Comparison of ENCODE assay signal across 1 cellular context in the genomic region with DNA sequence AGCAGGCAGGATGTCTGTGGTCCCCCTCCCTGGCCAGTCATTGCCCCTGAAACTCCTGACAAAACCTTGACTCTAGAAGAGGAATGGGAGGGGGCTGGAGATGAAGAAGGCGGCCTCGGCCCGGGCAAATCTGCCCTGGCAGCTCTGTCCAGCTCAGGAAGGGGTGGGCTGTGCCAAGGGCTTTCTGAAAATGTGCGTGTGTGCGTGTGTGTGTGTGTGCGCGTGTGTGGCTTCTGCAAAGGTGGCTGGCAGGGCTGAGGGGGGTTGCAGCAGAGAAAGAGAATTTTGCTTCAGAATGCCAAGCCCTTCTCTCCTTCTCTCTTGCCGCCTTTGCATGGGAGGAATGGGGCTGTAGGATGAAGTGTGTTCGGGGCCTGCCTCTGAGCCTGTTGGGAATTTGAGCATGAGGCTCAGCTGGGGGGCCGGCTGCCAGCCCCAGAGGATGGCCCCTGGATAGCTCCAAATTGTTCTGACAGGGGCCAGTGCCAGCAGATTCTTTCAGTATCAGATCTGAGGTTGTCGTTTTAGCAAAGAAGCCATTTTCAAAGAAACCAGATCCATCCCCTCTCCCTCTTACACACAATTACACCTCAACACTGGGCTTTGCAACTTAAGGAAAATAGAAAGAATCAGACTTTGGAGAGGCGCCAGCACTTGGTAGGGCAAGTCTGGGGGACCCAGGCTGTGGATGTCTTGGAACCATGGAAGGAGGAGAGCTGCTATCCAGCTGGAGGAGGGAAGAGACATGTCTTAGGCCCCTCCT.
TF ChIP-seq lines count a peak whose summit lies in the region.

No MANE protein-coding gene starts in this region.

TF ChIP-seq in WTC11, 78 proteins besides CTCF, POLR2A, EP300 and RAD21 (continued from another document):
- TF ChIP-seq, protein P1, sequence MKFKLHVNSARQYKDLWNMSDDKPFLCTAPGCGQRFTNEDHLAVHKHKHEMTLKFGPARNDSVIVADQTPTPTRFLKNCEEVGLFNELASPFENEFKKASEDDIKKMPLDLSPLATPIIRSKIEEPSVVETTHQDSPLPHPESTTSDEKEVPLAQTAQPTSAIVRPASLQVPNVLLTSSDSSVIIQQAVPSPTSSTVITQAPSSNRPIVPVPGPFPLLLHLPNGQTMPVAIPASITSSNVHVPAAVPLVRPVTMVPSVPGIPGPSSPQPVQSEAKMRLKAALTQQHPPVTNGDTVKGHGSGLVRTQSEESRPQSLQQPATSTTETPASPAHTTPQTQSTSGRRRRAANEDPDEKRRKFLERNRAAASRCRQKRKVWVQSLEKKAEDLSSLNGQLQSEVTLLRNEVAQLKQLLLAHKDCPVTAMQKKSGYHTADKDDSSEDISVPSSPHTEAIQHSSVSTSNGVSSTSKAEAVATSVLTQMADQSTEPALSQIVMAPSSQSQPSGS (CRISPR knock-in tag; IDR thresholded peaks at IDR 0.05; ENCODE audit: borderline replicate concordance, low read depth) = no peak
- TF ChIP-seq, protein P2, sequence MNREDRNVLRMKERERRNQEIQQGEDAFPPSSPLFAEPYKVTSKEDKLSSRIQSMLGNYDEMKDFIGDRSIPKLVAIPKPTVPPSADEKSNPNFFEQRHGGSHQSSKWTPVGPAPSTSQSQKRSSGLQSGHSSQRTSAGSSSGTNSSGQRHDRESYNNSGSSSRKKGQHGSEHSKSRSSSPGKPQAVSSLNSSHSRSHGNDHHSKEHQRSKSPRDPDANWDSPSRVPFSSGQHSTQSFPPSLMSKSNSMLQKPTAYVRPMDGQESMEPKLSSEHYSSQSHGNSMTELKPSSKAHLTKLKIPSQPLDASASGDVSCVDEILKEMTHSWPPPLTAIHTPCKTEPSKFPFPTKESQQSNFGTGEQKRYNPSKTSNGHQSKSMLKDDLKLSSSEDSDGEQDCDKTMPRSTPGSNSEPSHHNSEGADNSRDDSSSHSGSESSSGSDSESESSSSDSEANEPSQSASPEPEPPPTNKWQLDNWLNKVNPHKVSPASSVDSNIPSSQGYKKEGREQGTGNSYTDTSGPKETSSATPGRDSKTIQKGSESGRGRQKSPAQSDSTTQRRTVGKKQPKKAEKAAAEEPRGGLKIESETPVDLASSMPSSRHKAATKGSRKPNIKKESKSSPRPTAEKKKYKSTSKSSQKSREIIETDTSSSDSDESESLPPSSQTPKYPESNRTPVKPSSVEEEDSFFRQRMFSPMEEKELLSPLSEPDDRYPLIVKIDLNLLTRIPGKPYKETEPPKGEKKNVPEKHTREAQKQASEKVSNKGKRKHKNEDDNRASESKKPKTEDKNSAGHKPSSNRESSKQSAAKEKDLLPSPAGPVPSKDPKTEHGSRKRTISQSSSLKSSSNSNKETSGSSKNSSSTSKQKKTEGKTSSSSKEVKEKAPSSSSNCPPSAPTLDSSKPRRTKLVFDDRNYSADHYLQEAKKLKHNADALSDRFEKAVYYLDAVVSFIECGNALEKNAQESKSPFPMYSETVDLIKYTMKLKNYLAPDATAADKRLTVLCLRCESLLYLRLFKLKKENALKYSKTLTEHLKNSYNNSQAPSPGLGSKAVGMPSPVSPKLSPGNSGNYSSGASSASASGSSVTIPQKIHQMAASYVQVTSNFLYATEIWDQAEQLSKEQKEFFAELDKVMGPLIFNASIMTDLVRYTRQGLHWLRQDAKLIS (CRISPR knock-in tag; IDR thresholded peaks at IDR 0.05; ENCODE audit: borderline replicate concordance) = no peak
- TF ChIP-seq, protein P3, sequence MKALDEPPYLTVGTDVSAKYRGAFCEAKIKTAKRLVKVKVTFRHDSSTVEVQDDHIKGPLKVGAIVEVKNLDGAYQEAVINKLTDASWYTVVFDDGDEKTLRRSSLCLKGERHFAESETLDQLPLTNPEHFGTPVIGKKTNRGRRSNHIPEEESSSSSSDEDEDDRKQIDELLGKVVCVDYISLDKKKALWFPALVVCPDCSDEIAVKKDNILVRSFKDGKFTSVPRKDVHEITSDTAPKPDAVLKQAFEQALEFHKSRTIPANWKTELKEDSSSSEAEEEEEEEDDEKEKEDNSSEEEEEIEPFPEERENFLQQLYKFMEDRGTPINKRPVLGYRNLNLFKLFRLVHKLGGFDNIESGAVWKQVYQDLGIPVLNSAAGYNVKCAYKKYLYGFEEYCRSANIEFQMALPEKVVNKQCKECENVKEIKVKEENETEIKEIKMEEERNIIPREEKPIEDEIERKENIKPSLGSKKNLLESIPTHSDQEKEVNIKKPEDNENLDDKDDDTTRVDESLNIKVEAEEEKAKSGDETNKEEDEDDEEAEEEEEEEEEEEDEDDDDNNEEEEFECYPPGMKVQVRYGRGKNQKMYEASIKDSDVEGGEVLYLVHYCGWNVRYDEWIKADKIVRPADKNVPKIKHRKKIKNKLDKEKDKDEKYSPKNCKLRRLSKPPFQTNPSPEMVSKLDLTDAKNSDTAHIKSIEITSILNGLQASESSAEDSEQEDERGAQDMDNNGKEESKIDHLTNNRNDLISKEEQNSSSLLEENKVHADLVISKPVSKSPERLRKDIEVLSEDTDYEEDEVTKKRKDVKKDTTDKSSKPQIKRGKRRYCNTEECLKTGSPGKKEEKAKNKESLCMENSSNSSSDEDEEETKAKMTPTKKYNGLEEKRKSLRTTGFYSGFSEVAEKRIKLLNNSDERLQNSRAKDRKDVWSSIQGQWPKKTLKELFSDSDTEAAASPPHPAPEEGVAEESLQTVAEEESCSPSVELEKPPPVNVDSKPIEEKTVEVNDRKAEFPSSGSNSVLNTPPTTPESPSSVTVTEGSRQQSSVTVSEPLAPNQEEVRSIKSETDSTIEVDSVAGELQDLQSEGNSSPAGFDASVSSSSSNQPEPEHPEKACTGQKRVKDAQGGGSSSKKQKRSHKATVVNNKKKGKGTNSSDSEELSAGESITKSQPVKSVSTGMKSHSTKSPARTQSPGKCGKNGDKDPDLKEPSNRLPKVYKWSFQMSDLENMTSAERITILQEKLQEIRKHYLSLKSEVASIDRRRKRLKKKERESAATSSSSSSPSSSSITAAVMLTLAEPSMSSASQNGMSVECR (CRISPR knock-in tag; IDR thresholded peaks at IDR 0.05; ENCODE audit: borderline replicate concordance) = no peak
- no peak for TF ChIP-seq NFATC4 (CRISPR knock-in tag; IDR thresholded peaks at IDR 0.05)
- TF ChIP-seq CBFB (CRISPR knock-in tag; IDR thresholded peaks at IDR 0.05; ENCODE audit: low read depth) = no peak
- no peak for TF ChIP-seq SOX15 (CRISPR knock-in tag; IDR thresholded peaks at IDR 0.05)
- no peak for TF ChIP-seq JUN (CRISPR knock-in tag; IDR thresholded peaks at IDR 0.05)
- TF ChIP-seq FOXK1 (CRISPR knock-in tag; IDR thresholded peaks at IDR 0.05) = no peak
- TF ChIP-seq GABPB1 (CRISPR knock-in tag; IDR thresholded peaks at IDR 0.05) = no peak
- TF ChIP-seq, protein P4, sequence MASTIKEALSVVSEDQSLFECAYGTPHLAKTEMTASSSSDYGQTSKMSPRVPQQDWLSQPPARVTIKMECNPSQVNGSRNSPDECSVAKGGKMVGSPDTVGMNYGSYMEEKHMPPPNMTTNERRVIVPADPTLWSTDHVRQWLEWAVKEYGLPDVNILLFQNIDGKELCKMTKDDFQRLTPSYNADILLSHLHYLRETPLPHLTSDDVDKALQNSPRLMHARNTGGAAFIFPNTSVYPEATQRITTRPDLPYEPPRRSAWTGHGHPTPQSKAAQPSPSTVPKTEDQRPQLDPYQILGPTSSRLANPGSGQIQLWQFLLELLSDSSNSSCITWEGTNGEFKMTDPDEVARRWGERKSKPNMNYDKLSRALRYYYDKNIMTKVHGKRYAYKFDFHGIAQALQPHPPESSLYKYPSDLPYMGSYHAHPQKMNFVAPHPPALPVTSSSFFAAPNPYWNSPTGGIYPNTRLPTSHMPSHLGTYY (CRISPR knock-in tag; IDR thresholded peaks at IDR 0.05) = no peak
